ENCODE assay signal across 20 cellular contexts in genomic region chr18:78901923-78902794, GRCh38.
"Had no signal": no experiment of that assay in that cellular context is flagged by ENCODE, and none has a peak within 500 bp of the region (broad histone marks: within the 10 kb centered on the region; RNA-seq: fewer than 3 reads in every experiment).

No MANE protein-coding gene starts in this region.

- H3K4me1 Mint-ChIP-seq: activated B cell treated with CpG ODN at 0.5 μM for 24 hours; activated CD4-positive, alpha-beta T cell treated with anti-CD3 and anti-CD28 coated beads for 36 hours; activated naive CD8-positive, alpha-beta T cell treated with anti-CD3 and anti-CD28 coated beads, Interleukin-2, amount 50 U/mL, for 24 hours; naive B cell had no signal

- H3K36me3 ChIP-seq: prostate gland had no signal

- DNase-seq: activated B cell treated with CpG ODN at 0.5 μM for 24 hours; activated CD4-positive, alpha-beta T cell treated with anti-CD3 and anti-CD28 coated beads for 36 hours; activated CD4-positive, alpha-beta T cell treated with anti-CD3 and anti-CD28 coated beads, Interleukin-2, amount 50 U/mL, for 48 hours; activated gamma-delta T cell; activated naive CD4-positive, alpha-beta T cell treated with anti-CD3 and anti-CD28 coated beads, Interleukin-2, amount 50 U/mL, for 16 hours; activated naive CD8-positive, alpha-beta T cell treated with anti-CD3 and anti-CD28 coated beads, Interleukin-2, amount 50 U/mL, for 24 hours; cerebellar nuclear complex; effector CD4-positive, alpha-beta T cell; foreskin melanocyte; glutamatergic neuron; hippocampal formation; left cardiac atrium; mesenchymal stem cell; naive B cell; stimulated activated CD4-positive, alpha-beta T cell treated with anti-CD3 and anti-CD28 coated beads, Interleukin-4, amount 100 ng/mL, for 24 hours; stimulated activated naive CD8-positive, alpha-beta T cell treated with anti-CD3 and anti-CD28 coated beads, Interleukin-15, Interleukin-2, amounts not matched to agents 100 U/mL and 50 U/mL, for 24 hours; T1000 had no signal

- H3K27ac Mint-ChIP-seq: activated B cell treated with CpG ODN at 0.5 μM for 24 hours; activated CD4-positive, alpha-beta T cell treated with anti-CD3 and anti-CD28 coated beads for 36 hours; activated naive CD8-positive, alpha-beta T cell treated with anti-CD3 and anti-CD28 coated beads, Interleukin-2, amount 50 U/mL, for 24 hours; activated T-helper 1 cell treated with anti-CD3 and anti-CD28 coated beads, Interleukin-12 subunit alpha, Interleukin-12 subunit beta, Interleukin-2, Interleukin-4 antibody, amounts not matched to agents 30 ng/mL and 10 ng/mL and 1 ng/mL, durations not matched to agents 14 hours and 24 hours and 36 hours; T-helper 1 cell treated with Interleukin-12 subunit alpha and Interleukin-12 subunit beta and Interleukin-4 antibody, amounts not matched to agents 30 μg/mL and 1 μg/mL, for 36 hours had no signal

- H3K27me3 Mint-ChIP-seq: activated B cell treated with CpG ODN at 0.5 μM for 24 hours; activated naive CD8-positive, alpha-beta T cell treated with anti-CD3 and anti-CD28 coated beads, Interleukin-2, amount 50 U/mL, for 24 hours had no signal

- H3K4me3 Mint-ChIP-seq: activated B cell treated with CpG ODN at 0.5 μM for 24 hours; activated CD4-positive, alpha-beta T cell treated with anti-CD3 and anti-CD28 coated beads for 36 hours; activated naive CD8-positive, alpha-beta T cell treated with anti-CD3 and anti-CD28 coated beads, Interleukin-2, amount 50 U/mL, for 24 hours; activated T-helper 1 cell treated with anti-CD3 and anti-CD28 coated beads, Interleukin-12 subunit alpha, Interleukin-12 subunit beta, Interleukin-2, Interleukin-4 antibody, amounts not matched to agents 30 ng/mL and 10 ng/mL and 1 ng/mL, durations not matched to agents 14 hours and 24 hours and 36 hours; naive B cell; T-helper 1 cell treated with Interleukin-12 subunit alpha and Interleukin-12 subunit beta and Interleukin-4 antibody, amounts not matched to agents 30 μg/mL and 1 μg/mL, for 36 hours had no signal

- H3K9me3 ChIP-seq: prostate gland had no signal

- H3K4me3 ChIP-seq: prostate gland had no signal

- H3K27ac ChIP-seq: prostate gland had no signal

- H3K9me3 Mint-ChIP-seq: activated B cell treated with CpG ODN at 0.5 μM for 24 hours; activated naive CD8-positive, alpha-beta T cell treated with anti-CD3 and anti-CD28 coated beads, Interleukin-2, amount 50 U/mL, for 24 hours; activated T-helper 1 cell treated with anti-CD3 and anti-CD28 coated beads, Interleukin-12 subunit alpha, Interleukin-12 subunit beta, Interleukin-2, Interleukin-4 antibody, amounts not matched to agents 30 ng/mL and 10 ng/mL and 1 ng/mL, durations not matched to agents 14 hours and 24 hours and 36 hours; T-helper 1 cell treated with Interleukin-12 subunit alpha and Interleukin-12 subunit beta and Interleukin-4 antibody, amounts not matched to agents 30 μg/mL and 1 μg/mL, for 36 hours had no signal

- H3K4me1 ChIP-seq: prostate gland had no signal

- ATAC-seq: activated CD4-positive, alpha-beta T cell treated with anti-CD3 and anti-CD28 coated beads for 36 hours; activated naive CD8-positive, alpha-beta T cell treated with anti-CD3 and anti-CD28 coated beads, Interleukin-2, amount 50 U/mL, for 24 hours; left cardiac atrium; stimulated activated naive CD8-positive, alpha-beta T cell treated with anti-CD3 and anti-CD28 coated beads, Interleukin-15, Interleukin-2, amounts not matched to agents 100 U/mL and 50 U/mL, for 24 hours had no signal
